8 cellular contexts compared by ENCODE assay signal in the genomic region with DNA sequence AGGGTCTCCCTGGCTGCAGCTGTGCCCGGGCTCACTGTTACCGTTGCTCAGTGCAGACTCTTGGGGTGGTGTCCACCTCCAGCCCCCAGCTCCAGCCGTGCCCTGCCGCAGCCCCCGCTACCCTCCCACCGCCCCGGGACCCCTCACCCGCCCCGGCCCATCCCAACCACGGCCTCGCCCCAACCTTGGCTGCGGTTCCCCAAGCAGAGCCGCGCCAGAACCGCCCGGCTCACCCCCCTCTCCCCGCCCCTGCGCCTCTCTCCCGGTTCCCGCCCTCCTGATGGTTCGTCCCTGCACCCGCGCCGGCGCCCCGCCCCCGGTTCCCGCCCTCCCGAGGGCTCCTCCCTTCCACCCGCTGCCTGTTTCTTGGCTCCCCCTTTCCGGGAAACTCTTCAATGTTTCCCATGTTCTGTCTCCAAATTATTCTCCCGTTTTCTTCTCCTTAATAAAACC. TPM values are rescaled to one million over a fixed set of nuclear protein-coding genes. Genes with fewer than 3 reads are reported as not detected.
A peak's percentile ranks its signal among the peaks of the same experiment; 100 is the strongest.
DNase-seq lines count a peak whose midpoint lies in the region; ATAC-seq and TF ChIP-seq lines count a peak whose summit lies in the region.

No MANE protein-coding gene starts in this region.

- H3K27ac Mint-ChIP-seq in activated naive CD4-positive, alpha-beta T cell treated with anti-CD3 and anti-CD28 coated beads for 36 hours, result peak overlapping the region; percentile 65

- no peak for TF ChIP-seq CTCF in DOHH2 (IDR thresholded peaks at IDR 0.05; ENCODE audit: low read depth, low read length, poor library complexity, severe bottlenecking)
- no peak for TF ChIP-seq CTCF in PC-9 (conservative IDR thresholded peaks at IDR 0.05)

- no peak overlapping the region for H3K27ac ChIP-seq in DOHH2 (ENCODE audit: low read depth, low read length)
- H3K27ac ChIP-seq in PC-9, result no peak overlapping the region
- H3K27ac ChIP-seq in thymus (ENCODE audit: low read depth), result no peak overlapping the region

- no peaks in the 10 kb centered on the region for H3K9me2 ChIP-seq in DOHH2 (replicated peaks; ENCODE audit: control insufficient read depth, low read length)
- H3K9me2 ChIP-seq in PC-9 (ENCODE audit: insufficient read depth), result no peaks in the 10 kb centered on the region

- CTCF ChIA-PET in PC-9 (lab: Charles Lee), result no interaction called here
- CTCF ChIA-PET in activated naive CD4-positive, alpha-beta T cell treated with anti-CD3 and anti-CD28 coated beads for 36 hours (lab: Charles Lee), result no interaction called here

- H3K4me2 ChIP-seq in DOHH2 (ENCODE audit: low read length) (peak overlapping the region; percentile 47), PC-9 (peak overlapping the region; percentile 94)

- peak overlapping the region; percentile 74 for H3K4me3 Mint-ChIP-seq in activated naive CD4-positive, alpha-beta T cell treated with anti-CD3 and anti-CD28 coated beads for 36 hours

- H3K79me2 ChIP-seq in DOHH2 (ENCODE audit: control insufficient read depth, low read length), result no peaks in the 10 kb centered on the region
- no peaks in the 10 kb centered on the region for H3K79me2 ChIP-seq in PC-9 (ENCODE audit: low read depth)

- H3K36me3 Mint-ChIP-seq in activated naive CD4-positive, alpha-beta T cell treated with anti-CD3 and anti-CD28 coated beads for 36 hours (ENCODE audit: low read depth), result no peaks in the 10 kb centered on the region

- no peak for ATAC-seq in GM21381 (IDR thresholded peaks at IDR 0.05; ENCODE audit: unreplicated experiment)

- POLR2A ChIA-PET in PC-9 (lab: Charles Lee; ENCODE audit: unreplicated experiment), result no interaction called here

- DNase-seq in HS-27A (ENCODE audit: low read depth), result peak; percentile 14
- DNase-seq in PC-9, result peak; percentile 49 to 79
- DNase-seq in activated naive CD4-positive, alpha-beta T cell treated with anti-CD3 and anti-CD28 coated beads for 36 hours, result peak; percentile 78
- DNase-seq in globus pallidus (ENCODE audit: low spot score), result peak; percentile 54
- peak; percentile 8 for DNase-seq in non-pigmented ciliary epithelial cell (ENCODE audit: low read depth)

- peaks cover 7% of the 10 kb centered on the region for H3K4me1 Mint-ChIP-seq in activated naive CD4-positive, alpha-beta T cell treated with anti-CD3 and anti-CD28 coated beads for 36 hours (ENCODE audit: low read depth)

- H3K9me3 ChIP-seq in DOHH2 (ENCODE audit: control insufficient read depth, insufficient read depth, low read length) (no peaks in the 10 kb centered on the region), PC-9 (ENCODE audit: insufficient read depth, low read depth) (no peaks in the 10 kb centered on the region), thymus (ENCODE audit: control insufficient read depth) (peaks cover 1% of the 10 kb centered on the region)

- 1% methylated on average over 32 of the region's 32 CpGs for WGBS in thymus

- peak overlapping the region; percentile 23; the same call in 1 of the 2 replicates for H3K4me3 ChIP-seq in DOHH2 (ENCODE audit: low read length)
- H3K4me3 ChIP-seq in PC-9, result peak overlapping the region; percentile 54
- peak overlapping the region; percentile 8 for H3K4me3 ChIP-seq in thymus (ENCODE audit: low read length)

- H3K27me3 ChIP-seq in DOHH2 (ENCODE audit: control insufficient read depth, low read length) (peaks cover 8% of the 10 kb centered on the region; the same call in 1 of the 2 replicates), PC-9 (ENCODE audit: insufficient read depth, low read depth) (no peaks in the 10 kb centered on the region), thymus (ENCODE audit: control insufficient read depth, insufficient read depth) (no peaks in the 10 kb centered on the region)

- H4K20me1 ChIP-seq in DOHH2 (ENCODE audit: control insufficient read depth, insufficient read depth, low read depth, low read length) (no peaks in the 10 kb centered on the region), PC-9 (ENCODE audit: insufficient read depth) (no peaks in the 10 kb centered on the region)

- no TSS peak for BruUV-seq in PC-9 (replicated peaks; lab: Mats Ljungman, UMichigan)

- H3K9me3 Mint-ChIP-seq in activated naive CD4-positive, alpha-beta T cell treated with anti-CD3 and anti-CD28 coated beads for 36 hours, result no peaks in the 10 kb centered on the region

- peak overlapping the region; percentile 67 for H2AFZ ChIP-seq in PC-9

- H3F3A ChIP-seq in DOHH2 (ENCODE audit: control insufficient read depth, insufficient read depth) (no peaks in the 10 kb centered on the region), PC-9 (ENCODE audit: insufficient read depth, low read depth) (peaks cover 18% of the 10 kb centered on the region; the same call in 1 of the 2 replicates)

- H3K4me1 ChIP-seq in DOHH2 (ENCODE audit: control insufficient read depth, low read length), result peaks cover 12% of the 10 kb centered on the region
- peaks cover 20% of the 10 kb centered on the region for H3K4me1 ChIP-seq in PC-9 (replicated peaks; ENCODE audit: insufficient read depth)
- H3K4me1 ChIP-seq in thymus (ENCODE audit: control insufficient read depth, insufficient read depth, low read length), result peaks cover 2% of the 10 kb centered on the region

- intact Hi-C loops in PC-9 (cut with micrococcal nuclease; ENCODE audit: unreplicated experiment), result no loop called here
- intact Hi-C loops in activated naive CD4-positive, alpha-beta T cell treated with anti-CD3 and anti-CD28 coated beads for 36 hours (cut with micrococcal nuclease), result loop anchor here (2.0 kb wide), 1 partner anchor 40 kb away; the partner anchor contains the start of gene ANKRD10

- peaks cover 16% of the 10 kb centered on the region for H3K27me3 Mint-ChIP-seq in activated naive CD4-positive, alpha-beta T cell treated with anti-CD3 and anti-CD28 coated beads for 36 hours (ENCODE audit: low read depth)

- no peaks in the 10 kb centered on the region for H3K36me3 ChIP-seq in DOHH2 (ENCODE audit: control insufficient read depth, low read length)
- no peaks in the 10 kb centered on the region for H3K36me3 ChIP-seq in PC-9 (ENCODE audit: low read depth)
- peaks cover under 1% of the 10 kb centered on the region for H3K36me3 ChIP-seq in thymus (ENCODE audit: control insufficient read depth, insufficient read depth)

RNA-seq across cellular contexts. Expression of gene ANKRD10, which starts 40.3 kb away (rescaled TPM):
- total RNA-seq in PC-9 (2021), result 154 and 155 TPM in 2 replicates
- 10 to 100 TPM; 79.8 to 82.5 TPM for total RNA-seq in activated naive CD4-positive, alpha-beta T cell treated with anti-CD3 and anti-CD28 coated beads for 36 hours
- 207 TPM for polyA plus RNA-seq in thymus

Comparison
In these comparisons a context has a peak if more than half of its experiments do, and no peak if none do; other contexts are left out.
1. DNase-seq: peak in every context shown above with its lines; median percentile 78 in activated naive CD4-positive, alpha-beta T cell treated with anti-CD3 and anti-CD28 coated beads for 36 hours; 64 in PC-9; 54 in globus pallidus; 14 in HS-27A; 8 in non-pigmented ciliary epithelial cell.